In the genomic region with DNA sequence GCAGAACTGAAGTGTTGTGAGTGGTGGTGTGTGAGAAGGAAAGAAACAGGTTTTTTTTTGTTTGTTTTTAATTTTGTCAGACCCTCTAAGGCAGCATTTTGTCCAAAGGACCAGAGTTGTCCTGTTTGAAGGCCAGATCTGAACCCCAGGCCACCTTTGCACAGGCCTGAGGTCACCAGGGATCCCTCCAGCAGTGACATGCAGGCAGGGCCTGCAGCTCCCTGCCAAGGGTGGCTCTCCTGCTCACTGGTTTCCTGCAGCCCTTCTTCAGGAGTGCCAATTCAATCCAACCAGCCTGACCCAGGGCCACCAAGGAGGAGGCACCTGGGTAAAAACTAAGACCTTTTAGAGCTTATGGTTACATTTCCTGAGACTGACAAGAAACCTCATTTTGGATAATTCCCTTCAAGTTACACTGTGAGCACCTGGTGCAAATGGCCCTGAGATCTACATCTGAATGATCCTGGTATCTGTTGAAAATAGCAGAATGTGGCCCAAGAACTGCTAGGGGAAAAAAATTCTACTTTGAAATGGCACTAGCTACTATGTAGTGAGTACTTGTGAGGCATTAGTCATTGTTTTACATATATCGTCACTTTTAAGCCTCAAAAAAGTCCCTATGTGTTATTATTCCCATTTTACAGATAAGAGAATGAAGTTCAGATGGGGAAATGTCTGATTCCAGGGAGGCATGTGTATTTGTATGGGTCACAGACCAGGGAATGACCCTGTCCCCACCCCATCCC, we compare ENCODE assay signal across 1 cellular context.
TF ChIP-seq lines count a peak whose summit lies in the region.

No MANE protein-coding gene starts in this region.

TF ChIP-seq in GM23338, 12 proteins besides CTCF, POLR2A, EP300 and RAD21 (continued from another document):
- TF ChIP-seq, protein P1, sequence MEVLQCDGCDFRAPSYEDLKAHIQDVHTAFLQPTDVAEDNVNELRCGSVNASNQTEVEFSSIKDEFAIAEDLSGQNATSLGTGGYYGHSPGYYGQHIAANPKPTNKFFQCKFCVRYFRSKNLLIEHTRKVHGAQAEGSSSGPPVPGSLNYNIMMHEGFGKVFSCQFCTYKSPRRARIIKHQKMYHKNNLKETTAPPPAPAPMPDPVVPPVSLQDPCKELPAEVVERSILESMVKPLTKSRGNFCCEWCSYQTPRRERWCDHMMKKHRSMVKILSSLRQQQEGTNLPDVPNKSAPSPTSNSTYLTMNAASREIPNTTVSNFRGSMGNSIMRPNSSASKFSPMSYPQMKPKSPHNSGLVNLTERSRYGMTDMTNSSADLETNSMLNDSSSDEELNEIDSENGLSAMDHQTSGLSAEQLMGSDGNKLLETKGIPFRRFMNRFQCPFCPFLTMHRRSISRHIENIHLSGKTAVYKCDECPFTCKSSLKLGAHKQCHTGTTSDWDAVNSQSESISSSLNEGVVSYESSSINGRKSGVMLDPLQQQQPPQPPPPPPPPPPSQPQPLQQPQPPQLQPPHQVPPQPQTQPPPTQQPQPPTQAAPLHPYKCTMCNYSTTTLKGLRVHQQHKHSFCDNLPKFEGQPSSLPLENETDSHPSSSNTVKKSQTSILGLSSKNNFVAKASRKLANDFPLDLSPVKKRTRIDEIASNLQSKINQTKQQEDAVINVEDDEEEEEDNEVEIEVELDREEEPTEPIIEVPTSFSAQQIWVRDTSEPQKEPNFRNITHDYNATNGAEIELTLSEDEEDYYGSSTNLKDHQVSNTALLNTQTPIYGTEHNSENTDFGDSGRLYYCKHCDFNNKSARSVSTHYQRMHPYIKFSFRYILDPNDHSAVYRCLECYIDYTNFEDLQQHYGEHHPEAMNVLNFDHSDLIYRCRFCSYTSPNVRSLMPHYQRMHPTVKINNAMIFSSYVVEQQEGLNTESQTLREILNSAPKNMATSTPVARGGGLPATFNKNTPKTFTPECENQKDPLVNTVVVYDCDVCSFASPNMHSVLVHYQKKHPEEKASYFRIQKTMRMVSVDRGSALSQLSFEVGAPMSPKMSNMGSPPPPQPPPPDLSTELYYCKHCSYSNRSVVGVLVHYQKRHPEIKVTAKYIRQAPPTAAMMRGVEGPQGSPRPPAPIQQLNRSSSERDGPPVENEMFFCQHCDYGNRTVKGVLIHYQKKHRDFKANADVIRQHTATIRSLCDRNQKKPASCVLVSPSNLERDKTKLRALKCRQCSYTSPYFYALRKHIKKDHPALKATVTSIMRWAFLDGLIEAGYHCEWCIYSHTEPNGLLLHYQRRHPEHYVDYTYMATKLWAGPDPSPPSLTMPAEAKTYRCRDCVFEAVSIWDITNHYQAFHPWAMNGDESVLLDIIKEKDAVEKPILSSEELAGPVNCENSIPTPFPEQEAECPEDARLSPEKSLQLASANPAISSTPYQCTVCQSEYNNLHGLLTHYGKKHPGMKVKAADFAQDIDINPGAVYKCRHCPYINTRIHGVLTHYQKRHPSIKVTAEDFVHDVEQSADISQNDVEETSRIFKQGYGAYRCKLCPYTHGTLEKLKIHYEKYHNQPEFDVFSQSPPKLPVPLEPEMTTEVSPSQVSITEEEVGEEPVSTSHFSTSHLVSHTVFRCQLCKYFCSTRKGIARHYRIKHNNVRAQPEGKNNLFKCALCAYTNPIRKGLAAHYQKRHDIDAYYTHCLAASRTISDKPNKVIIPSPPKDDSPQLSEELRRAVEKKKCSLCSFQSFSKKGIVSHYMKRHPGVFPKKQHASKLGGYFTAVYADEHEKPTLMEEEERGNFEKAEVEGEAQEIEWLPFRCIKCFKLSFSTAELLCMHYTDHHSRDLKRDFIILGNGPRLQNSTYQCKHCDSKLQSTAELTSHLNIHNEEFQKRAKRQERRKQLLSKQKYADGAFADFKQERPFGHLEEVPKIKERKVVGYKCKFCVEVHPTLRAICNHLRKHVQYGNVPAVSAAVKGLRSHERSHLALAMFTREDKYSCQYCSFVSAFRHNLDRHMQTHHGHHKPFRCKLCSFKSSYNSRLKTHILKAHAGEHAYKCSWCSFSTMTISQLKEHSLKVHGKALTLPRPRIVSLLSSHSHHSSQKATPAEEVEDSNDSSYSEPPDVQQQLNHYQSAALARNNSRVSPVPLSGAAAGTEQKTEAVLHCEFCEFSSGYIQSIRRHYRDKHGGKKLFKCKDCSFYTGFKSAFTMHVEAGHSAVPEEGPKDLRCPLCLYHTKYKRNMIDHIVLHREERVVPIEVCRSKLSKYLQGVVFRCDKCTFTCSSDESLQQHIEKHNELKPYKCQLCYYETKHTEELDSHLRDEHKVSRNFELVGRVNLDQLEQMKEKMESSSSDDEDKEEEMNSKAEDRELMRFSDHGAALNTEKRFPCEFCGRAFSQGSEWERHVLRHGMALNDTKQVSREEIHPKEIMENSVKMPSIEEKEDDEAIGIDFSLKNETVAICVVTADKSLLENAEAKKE (CRISPR knock-in tag; IDR thresholded peaks at IDR 0.05), result no peak
- TF ChIP-seq ZNF331 (CRISPR knock-in tag; IDR thresholded peaks at IDR 0.05; ENCODE audit: low read depth), result no peak
- TF ChIP-seq STAT1 (IDR thresholded peaks at IDR 0.05; ENCODE audit: unreplicated experiment), result no peak
- TF ChIP-seq EZH2 (IDR thresholded peaks at IDR 0.05; ENCODE audit: low read depth, unreplicated experiment), result no peak
- TF ChIP-seq EZH2phosphoT487 (IDR thresholded peaks at IDR 0.05; ENCODE audit: unreplicated experiment), result no peak
- TF ChIP-seq ZNF114 (CRISPR knock-in tag; IDR thresholded peaks at IDR 0.05), result no peak
TF ChIP-seq in GM23338: peak in this region for 0.
